ENCODE assay signal across 8 cellular contexts in genomic region chr1:92968138-92969032, GRCh38. TPM values are rescaled to one million over a fixed set of nuclear protein-coding genes. Genes with fewer than 3 reads are reported as not detected.
DNase-seq lines count a peak whose midpoint lies in the region; ATAC-seq and TF ChIP-seq lines count a peak whose summit lies in the region.

No MANE protein-coding gene starts in this region.

- peak; percentile 80 for TF ChIP-seq CTCF in VCaP (conservative IDR thresholded peaks at IDR 0.05)
- TF ChIP-seq CTCF in right lobe of liver (IDR thresholded peaks at IDR 0.05) = peak; percentile 56 to 65 (median 62)

- no peaks in the 10 kb centered on the region for H3K27me3 ChIP-seq in right lobe of liver
- H3K27me3 ChIP-seq in effector memory CD4-positive, alpha-beta T cell (replicated peaks; ENCODE audit: control insufficient read depth, insufficient read depth, low read length, poor library complexity, severe bottlenecking) = no peaks in the 10 kb centered on the region

- no peaks in the 10 kb centered on the region for H3K36me3 ChIP-seq in right lobe of liver
- no peaks in the 10 kb centered on the region for H3K36me3 ChIP-seq in effector memory CD4-positive, alpha-beta T cell (ENCODE audit: control insufficient read depth, insufficient read depth, low read length)

- intact Hi-C loops in right lobe of liver (cut with DNase I) = loop anchor here in 1 of 2 donors (10.0 kb wide), 1 partner anchor 104 kb away; no protein-coding TSS in a partner anchor

- DNase-seq in CD1c-positive myeloid dendritic cell (ENCODE audit: extremely low spot score) (peak; percentile 61), right lobe of liver (no peak), hippocampal formation (lab: John Stamatoyannopoulos, UW) (no peak)
- DNase-seq in effector memory CD4-positive, alpha-beta T cell = no peak

- H3K27ac ChIP-seq in VCaP = no peak overlapping the region
- H3K27ac ChIP-seq in right lobe of liver = no peak overlapping the region
- no peak overlapping the region for H3K27ac ChIP-seq in effector memory CD4-positive, alpha-beta T cell (ENCODE audit: insufficient read depth, low read length, poor library complexity, severe bottlenecking)

- no peaks in the 10 kb centered on the region for H3K4me1 ChIP-seq in right lobe of liver
- H3K4me1 ChIP-seq in effector memory CD4-positive, alpha-beta T cell (ENCODE audit: control insufficient read depth, insufficient read depth, low read length, poor library complexity, severe bottlenecking) = peaks cover 35% of the 10 kb centered on the region

- no peak for TF ChIP-seq POLR2A in right lobe of liver (IDR thresholded peaks at IDR 0.05)

- H3K9me3 ChIP-seq in right lobe of liver = no peaks in the 10 kb centered on the region
- no peaks in the 10 kb centered on the region for H3K9me3 ChIP-seq in effector memory CD4-positive, alpha-beta T cell (ENCODE audit: control insufficient read depth, low read length)

- 25% methylated on average over 2 of the region's 2 CpGs for WGBS in right lobe of liver (ENCODE audit: insufficient coverage, low coverage, low lambda C conversion rate, missing lambda C conversion rate)

- no peak overlapping the region for H3K4me3 ChIP-seq in right lobe of liver
- H3K4me3 ChIP-seq in effector memory CD4-positive, alpha-beta T cell (ENCODE audit: insufficient read depth, low read depth, low read length, poor library complexity, severe bottlenecking) = no peak overlapping the region

- ATAC-seq in GM18508 (IDR thresholded peaks at IDR 0.05; ENCODE audit: insufficient read depth, unreplicated experiment) (peak; percentile 54), HG03280 (IDR thresholded peaks at IDR 0.05; ENCODE audit: unreplicated experiment) (peak; percentile 55), right lobe of liver (peak; percentile 82 to 89 (median 88)), HG03159 (IDR thresholded peaks at IDR 0.05; ENCODE audit: unreplicated experiment) (no peak)

RNA-seq across cellular contexts. Expression of gene DIPK1A, which starts 7.1 kb away (rescaled TPM):
- total RNA-seq in right lobe of liver = 10 to 100 TPM; 10.8 to 25.3 (median 15.1) TPM
